Comparison of ENCODE assay signal across 24 cellular contexts in genomic region chr2:222293660-222294630, GRCh38. TPM values are rescaled to one million over a fixed set of nuclear protein-coding genes. Genes with fewer than 3 reads are reported as not detected.
DNase-seq lines count a peak whose midpoint lies in the region; ATAC-seq and TF ChIP-seq lines count a peak whose summit lies in the region.
"Had no signal": no experiment of that assay in that cellular context is flagged by ENCODE, and none has a peak within 500 bp of the region (broad histone marks: within the 10 kb centered on the region; RNA-seq: fewer than 3 reads in every experiment).

No MANE protein-coding gene starts in this region.

- no peaks in the 10 kb centered on the region for H3K36me3 Mint-ChIP-seq in T-helper 2 cell treated with Interferon-gamma antibody and Interleukin-4, amounts not matched to agents 5 μg/mL and 100 μg/mL, for 36 hours (ENCODE audit: low read depth)
- peaks cover 3% of the 10 kb centered on the region for H3K36me3 Mint-ChIP-seq in activated CD8-positive, alpha-beta memory T cell treated with anti-CD3 and anti-CD28 coated beads, Interleukin-2, amount 10 ng/mL, durations not matched to agents 7 days and 5 days
- H3K36me3 Mint-ChIP-seq: mesothelial cell of epicardium had no signal

- TF ChIP-seq CTCF in brain microvascular endothelial cell (IDR thresholded peaks at IDR 0.05; ENCODE audit: low read depth, low read length, missing control alignments) (no peak), RWPE1 (conservative IDR thresholded peaks at IDR 0.05; ENCODE audit: low read depth) (no peak)

- H3K27ac ChIP-seq in brain microvascular endothelial cell (no peak overlapping the region), RWPE1 (no peak overlapping the region)
- H3K27ac ChIP-seq: neutrophil, spleen had no signal

- H3K4me1 Mint-ChIP-seq in T-helper 2 cell treated with Interferon-gamma antibody and Interleukin-4, amounts not matched to agents 5 μg/mL and 100 μg/mL, for 36 hours (ENCODE audit: low read depth) = peaks cover 8% of the 10 kb centered on the region
- peaks cover 14% of the 10 kb centered on the region for H3K4me1 Mint-ChIP-seq in activated CD8-positive, alpha-beta memory T cell treated with anti-CD3 and anti-CD28 coated beads, Interleukin-2, amount 10 ng/mL, durations not matched to agents 7 days and 5 days

- POLR2A ChIA-PET in RWPE1 (lab: Yijun Ruan, JAX; ENCODE audit: low non-redundant PET) = no interaction called here

- peaks cover 87% of the 10 kb centered on the region for H3K27me3 ChIP-seq in brain microvascular endothelial cell (replicated peaks)

- H3K4me3 ChIP-seq in brain microvascular endothelial cell (ENCODE audit: low read depth, low read length) = peak overlapping the region; percentile 22

- peak overlapping the region; percentile 26 for H3K27ac Mint-ChIP-seq in T-helper 2 cell treated with Interferon-gamma antibody and Interleukin-4, amounts not matched to agents 5 μg/mL and 100 μg/mL, for 36 hours
- no peak overlapping the region for H3K27ac Mint-ChIP-seq in activated CD8-positive, alpha-beta memory T cell treated with anti-CD3 and anti-CD28 coated beads, Interleukin-2, amount 10 ng/mL, durations not matched to agents 7 days and 5 days
- H3K27ac Mint-ChIP-seq: activated naive CD8-positive, alpha-beta T cell treated with anti-CD3 and anti-CD28 coated beads, Interleukin-2, amount 10 ng/mL, durations not matched to agents 7 days and 5 days; mesothelial cell of epicardium; stimulated activated naive CD8-positive, alpha-beta T cell treated with anti-CD3 and anti-CD28 coated beads, Interleukin-15, amount 100 ng/mL, for 72 hours had no signal

- ATAC-seq in activated CD8-positive, alpha-beta memory T cell treated with anti-CD3 and anti-CD28 coated beads, Interleukin-2, amount 10 ng/mL, durations not matched to agents 7 days and 5 days = no peak
- ATAC-seq: left colon; Right ventricle myocardium inferior; stimulated activated naive CD8-positive, alpha-beta T cell treated with anti-CD3 and anti-CD28 coated beads, Interleukin-15, amount 100 ng/mL, for 72 hours had no signal

- H3K27me3 Mint-ChIP-seq in T-helper 2 cell treated with Interferon-gamma antibody and Interleukin-4, amounts not matched to agents 5 μg/mL and 100 μg/mL, for 36 hours (ENCODE audit: low read depth) = peaks cover 95% of the 10 kb centered on the region
- H3K27me3 Mint-ChIP-seq in activated CD8-positive, alpha-beta memory T cell treated with anti-CD3 and anti-CD28 coated beads, Interleukin-2, amount 10 ng/mL, durations not matched to agents 7 days and 5 days = peaks cover 94% of the 10 kb centered on the region

- DNase-seq in T-helper 2 cell treated with Interferon-gamma antibody and Interleukin-4, amounts not matched to agents 5 μg/mL and 100 μg/mL, for 36 hours (ENCODE audit: low spot score) = no peak
- DNase-seq in T-helper 2 cell (no peak), brain microvascular endothelial cell (no peak), left kidney (ENCODE audit: low read depth, low spot score) (peak; percentile 24), RWPE1 (ENCODE audit: low spot score) (no peak), GOT3 (lab: John Stamatoyannopoulos, UW) (no peak), NK-92 (lab: John Stamatoyannopoulos, UW; ENCODE audit: unreplicated experiment) (no peak)
- DNase-seq in activated CD8-positive, alpha-beta memory T cell treated with anti-CD3 and anti-CD28 coated beads, Interleukin-2, amount 10 ng/mL, durations not matched to agents 7 days and 5 days = no peak
- DNase-seq: 8988T; activated CD8-positive, alpha-beta memory T cell treated with anti-CD3 and anti-CD28 coated beads for 24 hours; activated naive CD8-positive, alpha-beta T cell treated with anti-CD3 and anti-CD28 coated beads, Interleukin-2, amount 10 ng/mL, durations not matched to agents 7 days and 5 days; BE2C; KG1; left colon; spleen; stimulated activated CD4-positive, alpha-beta T cell treated with anti-CD3 and anti-CD28 coated beads, Interleukin-4, amount 100 ng/mL, for 24 hours; stimulated activated naive CD8-positive, alpha-beta T cell treated with anti-CD3 and anti-CD28 coated beads, Interleukin-15, amount 100 ng/mL, for 72 hours; trophoblast cell had no signal

- no peaks in the 10 kb centered on the region for H3K36me3 ChIP-seq in brain microvascular endothelial cell (replicated peaks)
- H3K36me3 ChIP-seq: BE2C, neutrophil, spleen had no signal

- H3K4me3 Mint-ChIP-seq in T-helper 2 cell treated with Interferon-gamma antibody and Interleukin-4, amounts not matched to agents 5 μg/mL and 100 μg/mL, for 36 hours = no peak overlapping the region
- H3K4me3 Mint-ChIP-seq in activated CD8-positive, alpha-beta memory T cell treated with anti-CD3 and anti-CD28 coated beads, Interleukin-2, amount 10 ng/mL, durations not matched to agents 7 days and 5 days = no peak overlapping the region
- H3K4me3 Mint-ChIP-seq: activated naive CD8-positive, alpha-beta T cell treated with anti-CD3 and anti-CD28 coated beads, Interleukin-2, amount 10 ng/mL, durations not matched to agents 7 days and 5 days; mesothelial cell of epicardium had no signal

- in situ Hi-C loops in brain microvascular endothelial cell (cut with HindIII; ENCODE audit: low pct_ligation_motif_present, low sequenced_read_pairs) = no loop called here

- CTCF ChIA-PET in RWPE1 (lab: Yijun Ruan, JAX) = interaction anchor here (0.5 to 0.8 kb wide), 2 partner anchors 24 to 233 kb away, joined by 3 read pairs; no protein-coding TSS in a partner anchor
- CTCF ChIA-PET in activated CD8-positive, alpha-beta memory T cell treated with anti-CD3 and anti-CD28 coated beads, Interleukin-2, amount 10 ng/mL, durations not matched to agents 7 days and 5 days (lab: Charles Lee) = no interaction called here

- peaks cover under 1% of the 10 kb centered on the region for H3K9me3 Mint-ChIP-seq in T-helper 2 cell treated with Interferon-gamma antibody and Interleukin-4, amounts not matched to agents 5 μg/mL and 100 μg/mL, for 36 hours
- H3K9me3 Mint-ChIP-seq in activated CD8-positive, alpha-beta memory T cell treated with anti-CD3 and anti-CD28 coated beads, Interleukin-2, amount 10 ng/mL, durations not matched to agents 7 days and 5 days (ENCODE audit: low read depth) = no peaks in the 10 kb centered on the region
- H3K9me3 Mint-ChIP-seq: dendritic cell treated with granulocyte-macrophage colony-stimulating factor and Interleukin-4, amounts not matched to agents 40 ng/mL and 50 ng/mL, for 4 days; mesothelial cell of epicardium had no signal

RNA-seq across cellular contexts. Expression of gene PAX3, which starts 4.9 kb away (rescaled TPM):
- total RNA-seq in activated CD8-positive, alpha-beta memory T cell treated with anti-CD3 and anti-CD28 coated beads, Interleukin-2, amount 10 ng/mL, durations not matched to agents 7 days and 5 days = not detected
- total RNA-seq: activated naive CD8-positive, alpha-beta T cell treated with anti-CD3 and anti-CD28 coated beads, Interleukin-2, amount 10 ng/mL, durations not matched to agents 7 days and 5 days; bronchial epithelial cell; left colon; OCI-LY7; Right ventricle myocardium inferior had no signal
